14 cellular contexts compared by ENCODE assay signal in genomic region chr1:56135069-56135863, GRCh38.
DNase-seq lines count a peak whose midpoint lies in the region; ATAC-seq and TF ChIP-seq lines count a peak whose summit lies in the region.
"Had no signal": no experiment of that assay in that cellular context is flagged by ENCODE, and none has a peak within 500 bp of the region (broad histone marks: within the 10 kb centered on the region; RNA-seq: fewer than 3 reads in every experiment).

No MANE protein-coding gene starts in this region.

- TF ChIP-seq CTCF in psoas muscle (IDR thresholded peaks at IDR 0.05), result no peak

- WGBS in psoas muscle, 3 donors, result 82 to 87% (median 83%) methylated on average over 5 of the region's 5 CpGs

- H3K27ac Mint-ChIP-seq in T-helper 17 cell, result no peak overlapping the region
- H3K27ac Mint-ChIP-seq: activated T-cell treated with anti-CD3 and anti-CD28 coated beads, Interleukin-2, amount 50 U/mL, for 72 hours; neural progenitor cell had no signal

- intact Hi-C loops in psoas muscle (cut with DNase I), result no loop called here

- H3K27ac ChIP-seq in psoas muscle, result no peak overlapping the region
- H3K27ac ChIP-seq: neural progenitor cell had no signal

- no peaks in the 10 kb centered on the region for H3K27me3 ChIP-seq in psoas muscle (ENCODE audit: insufficient read depth in 3 of 3, low read length in 2 of 3)
- H3K27me3 ChIP-seq: neural progenitor cell had no signal

- H3K9me3 ChIP-seq in T-helper 17 cell (ENCODE audit: control insufficient read depth, low read length, poor library complexity, severe bottlenecking), result no peaks in the 10 kb centered on the region
- no peaks in the 10 kb centered on the region for H3K9me3 ChIP-seq in psoas muscle

- H3K27me3 Mint-ChIP-seq in T-helper 17 cell, result peaks cover 5% of the 10 kb centered on the region

- no peaks in the 10 kb centered on the region for H3K36me3 Mint-ChIP-seq in T-helper 17 cell (ENCODE audit: low read depth)
- H3K36me3 Mint-ChIP-seq: neural progenitor cell had no signal

- DNase-seq in dermis blood vessel endothelial cell (peak; percentile 69), T-helper 17 cell (no peak), psoas muscle (no peak), SK-N-DZ (ENCODE audit: low spot score) (no peak), inferior parietal cortex (ENCODE audit: extremely low spot score) (no peak)
- DNase-seq: activated T-cell treated with anti-CD3 and anti-CD28 coated beads, Interleukin-2, amount 50 U/mL, for 72 hours; AML-193; left colon; stimulated activated naive CD4-positive, alpha-beta T cell had no signal

- peak; percentile 46 for ATAC-seq in GM18499 (IDR thresholded peaks at IDR 0.05; ENCODE audit: insufficient read depth, unreplicated experiment)
- peak; percentile 63 for ATAC-seq in GM21529 (IDR thresholded peaks at IDR 0.05; ENCODE audit: unreplicated experiment)
- ATAC-seq in HG03139 (IDR thresholded peaks at IDR 0.05; ENCODE audit: unreplicated experiment), result peak; percentile 43
- no peak for ATAC-seq in T-helper 17 cell
- no peak for ATAC-seq in psoas muscle
- ATAC-seq: activated T-cell treated with anti-CD3 and anti-CD28 coated beads, Interleukin-2, amount 50 U/mL, for 72 hours; left colon; Right ventricle myocardium inferior had no signal

- H3K36me3 ChIP-seq in psoas muscle (ENCODE audit: insufficient read depth in 1 of 2, low read depth in 1 of 2), result no peaks in the 10 kb centered on the region
- H3K36me3 ChIP-seq: neural progenitor cell had no signal

- H3K4me1 ChIP-seq in psoas muscle, result no peaks in the 10 kb centered on the region
- H3K4me1 ChIP-seq: neural progenitor cell had no signal

- no peaks in the 10 kb centered on the region for H3K4me1 Mint-ChIP-seq in T-helper 17 cell
- H3K4me1 Mint-ChIP-seq: neural progenitor cell had no signal

- H3K4me3 ChIP-seq in psoas muscle, result no peak overlapping the region
- H3K4me3 ChIP-seq: neural progenitor cell had no signal

- no peak overlapping the region for H3K4me3 Mint-ChIP-seq in T-helper 17 cell
- H3K4me3 Mint-ChIP-seq: activated T-cell treated with anti-CD3 and anti-CD28 coated beads, Interleukin-2, amount 50 U/mL, for 72 hours; neural progenitor cell had no signal

Comparison
In these comparisons a context has a peak if more than half of its experiments do, and no peak if none do; other contexts are left out.
1. ATAC-seq: peak in GM18499 (single experiment), GM21529 (single experiment) and HG03139 (single experiment); none in T-helper 17 cell (single experiment) and psoas muscle (0 of 4).